Comparison of ENCODE assay signal across 9 cellular contexts in genomic region chr7:41870017-41870416, GRCh38.
DNase-seq lines count a peak whose midpoint lies in the region; ATAC-seq and TF ChIP-seq lines count a peak whose summit lies in the region.
"Had no signal": no experiment of that assay in that cellular context is flagged by ENCODE, and none has a peak within 500 bp of the region (broad histone marks: within the 10 kb centered on the region; RNA-seq: fewer than 3 reads in every experiment).

No MANE protein-coding gene starts in this region.

- H3K27me3 ChIP-seq in left ventricle myocardium inferior (ENCODE audit: low read depth) (peaks cover 3% of the 10 kb centered on the region), tibial artery (no peaks in the 10 kb centered on the region)

- TF ChIP-seq CTCF in left ventricle myocardium inferior (IDR thresholded peaks at IDR 0.05; ENCODE audit: borderline replicate concordance) (no peak), tibial artery (IDR thresholded peaks at IDR 0.05) (no peak)

- DNase-seq in left ventricle myocardium inferior (no peak), cardiac septum (ENCODE audit: low spot score) (no peak), amniotic epithelial cell (ENCODE audit: low read depth) (peak; percentile 82), tibial artery (no peak), NCI-H446 (lab: John Stamatoyannopoulos, UW) (no peak), iPS-NIHi7 (ENCODE audit: extremely low spot score) (no peak)
- no peak for DNase-seq in activated CD4-positive, alpha-beta T cell treated with anti-CD3 and anti-CD28 coated beads, Interleukin-2, amount 50 U/mL, for 48 hours
- DNase-seq: CD4-positive, CD25-positive, alpha-beta regulatory T cell had no signal

- H3K4me1 ChIP-seq in left ventricle myocardium inferior: peaks cover 3% of the 10 kb centered on the region
- peaks cover 0 to 36% (median 10%) of the 10 kb centered on the region in 4 donors for H3K4me1 ChIP-seq in tibial artery

- H3K9me3 ChIP-seq in left ventricle myocardium inferior (replicated peaks) (peaks cover 17% of the 10 kb centered on the region), tibial artery (peaks cover 0 to 7% (median 5%) of the 10 kb centered on the region in 3 donors)

- peak; percentile 40 for ATAC-seq in HG02981 (IDR thresholded peaks at IDR 0.05; ENCODE audit: unreplicated experiment)

- H3K36me3 ChIP-seq in left ventricle myocardium inferior: no peaks in the 10 kb centered on the region
- H3K36me3 ChIP-seq in tibial artery: no peaks in the 10 kb centered on the region

- H3K4me3 ChIP-seq in left ventricle myocardium inferior (no peak overlapping the region), tibial artery (no peak overlapping the region)

- H3K27ac ChIP-seq in left ventricle myocardium inferior (replicated peaks) (peak overlapping the region; percentile 45), tibial artery (peak overlapping the region; percentile 19 to 46)

- intact Hi-C loops in left ventricle myocardium inferior (cut with micrococcal nuclease): no loop called here
- intact Hi-C loops in cardiac septum (cut with DNase I): no loop called here
- intact Hi-C loops in tibial artery (cut with DNase I; ENCODE audit: low total_unique reads): no loop called here
